ENCODE assay signal across 2 cellular contexts in the genomic region with DNA sequence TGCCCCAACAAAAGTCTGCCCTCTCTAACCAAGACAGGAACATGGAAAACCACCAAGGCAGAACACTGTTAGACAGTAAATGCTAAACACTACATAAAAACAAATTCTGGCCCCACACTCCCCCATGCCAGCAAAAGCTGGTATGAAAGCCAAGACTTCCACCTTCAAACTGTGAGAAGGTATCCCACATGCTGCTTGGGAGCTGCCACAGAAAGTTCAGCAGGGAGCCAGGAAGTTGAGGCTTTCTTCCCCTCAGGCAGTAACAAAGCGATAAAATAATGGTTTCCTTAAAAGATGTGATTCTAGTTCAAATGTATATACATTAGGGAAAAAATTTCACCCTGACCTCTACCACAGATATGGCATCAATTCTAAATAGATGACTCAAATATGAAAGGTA.
TF ChIP-seq lines count a peak whose summit lies in the region.

No MANE protein-coding gene starts in this region.

TF ChIP-seq in GM23338, 12 proteins besides CTCF, POLR2A, EP300 and RAD21 (continued from another document):
- TF ChIP-seq, protein P1, sequence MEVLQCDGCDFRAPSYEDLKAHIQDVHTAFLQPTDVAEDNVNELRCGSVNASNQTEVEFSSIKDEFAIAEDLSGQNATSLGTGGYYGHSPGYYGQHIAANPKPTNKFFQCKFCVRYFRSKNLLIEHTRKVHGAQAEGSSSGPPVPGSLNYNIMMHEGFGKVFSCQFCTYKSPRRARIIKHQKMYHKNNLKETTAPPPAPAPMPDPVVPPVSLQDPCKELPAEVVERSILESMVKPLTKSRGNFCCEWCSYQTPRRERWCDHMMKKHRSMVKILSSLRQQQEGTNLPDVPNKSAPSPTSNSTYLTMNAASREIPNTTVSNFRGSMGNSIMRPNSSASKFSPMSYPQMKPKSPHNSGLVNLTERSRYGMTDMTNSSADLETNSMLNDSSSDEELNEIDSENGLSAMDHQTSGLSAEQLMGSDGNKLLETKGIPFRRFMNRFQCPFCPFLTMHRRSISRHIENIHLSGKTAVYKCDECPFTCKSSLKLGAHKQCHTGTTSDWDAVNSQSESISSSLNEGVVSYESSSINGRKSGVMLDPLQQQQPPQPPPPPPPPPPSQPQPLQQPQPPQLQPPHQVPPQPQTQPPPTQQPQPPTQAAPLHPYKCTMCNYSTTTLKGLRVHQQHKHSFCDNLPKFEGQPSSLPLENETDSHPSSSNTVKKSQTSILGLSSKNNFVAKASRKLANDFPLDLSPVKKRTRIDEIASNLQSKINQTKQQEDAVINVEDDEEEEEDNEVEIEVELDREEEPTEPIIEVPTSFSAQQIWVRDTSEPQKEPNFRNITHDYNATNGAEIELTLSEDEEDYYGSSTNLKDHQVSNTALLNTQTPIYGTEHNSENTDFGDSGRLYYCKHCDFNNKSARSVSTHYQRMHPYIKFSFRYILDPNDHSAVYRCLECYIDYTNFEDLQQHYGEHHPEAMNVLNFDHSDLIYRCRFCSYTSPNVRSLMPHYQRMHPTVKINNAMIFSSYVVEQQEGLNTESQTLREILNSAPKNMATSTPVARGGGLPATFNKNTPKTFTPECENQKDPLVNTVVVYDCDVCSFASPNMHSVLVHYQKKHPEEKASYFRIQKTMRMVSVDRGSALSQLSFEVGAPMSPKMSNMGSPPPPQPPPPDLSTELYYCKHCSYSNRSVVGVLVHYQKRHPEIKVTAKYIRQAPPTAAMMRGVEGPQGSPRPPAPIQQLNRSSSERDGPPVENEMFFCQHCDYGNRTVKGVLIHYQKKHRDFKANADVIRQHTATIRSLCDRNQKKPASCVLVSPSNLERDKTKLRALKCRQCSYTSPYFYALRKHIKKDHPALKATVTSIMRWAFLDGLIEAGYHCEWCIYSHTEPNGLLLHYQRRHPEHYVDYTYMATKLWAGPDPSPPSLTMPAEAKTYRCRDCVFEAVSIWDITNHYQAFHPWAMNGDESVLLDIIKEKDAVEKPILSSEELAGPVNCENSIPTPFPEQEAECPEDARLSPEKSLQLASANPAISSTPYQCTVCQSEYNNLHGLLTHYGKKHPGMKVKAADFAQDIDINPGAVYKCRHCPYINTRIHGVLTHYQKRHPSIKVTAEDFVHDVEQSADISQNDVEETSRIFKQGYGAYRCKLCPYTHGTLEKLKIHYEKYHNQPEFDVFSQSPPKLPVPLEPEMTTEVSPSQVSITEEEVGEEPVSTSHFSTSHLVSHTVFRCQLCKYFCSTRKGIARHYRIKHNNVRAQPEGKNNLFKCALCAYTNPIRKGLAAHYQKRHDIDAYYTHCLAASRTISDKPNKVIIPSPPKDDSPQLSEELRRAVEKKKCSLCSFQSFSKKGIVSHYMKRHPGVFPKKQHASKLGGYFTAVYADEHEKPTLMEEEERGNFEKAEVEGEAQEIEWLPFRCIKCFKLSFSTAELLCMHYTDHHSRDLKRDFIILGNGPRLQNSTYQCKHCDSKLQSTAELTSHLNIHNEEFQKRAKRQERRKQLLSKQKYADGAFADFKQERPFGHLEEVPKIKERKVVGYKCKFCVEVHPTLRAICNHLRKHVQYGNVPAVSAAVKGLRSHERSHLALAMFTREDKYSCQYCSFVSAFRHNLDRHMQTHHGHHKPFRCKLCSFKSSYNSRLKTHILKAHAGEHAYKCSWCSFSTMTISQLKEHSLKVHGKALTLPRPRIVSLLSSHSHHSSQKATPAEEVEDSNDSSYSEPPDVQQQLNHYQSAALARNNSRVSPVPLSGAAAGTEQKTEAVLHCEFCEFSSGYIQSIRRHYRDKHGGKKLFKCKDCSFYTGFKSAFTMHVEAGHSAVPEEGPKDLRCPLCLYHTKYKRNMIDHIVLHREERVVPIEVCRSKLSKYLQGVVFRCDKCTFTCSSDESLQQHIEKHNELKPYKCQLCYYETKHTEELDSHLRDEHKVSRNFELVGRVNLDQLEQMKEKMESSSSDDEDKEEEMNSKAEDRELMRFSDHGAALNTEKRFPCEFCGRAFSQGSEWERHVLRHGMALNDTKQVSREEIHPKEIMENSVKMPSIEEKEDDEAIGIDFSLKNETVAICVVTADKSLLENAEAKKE (CRISPR knock-in tag; IDR thresholded peaks at IDR 0.05), result no peak
- no peak for TF ChIP-seq POLR2AphosphoS5 (IDR thresholded peaks at IDR 0.05; ENCODE audit: low read depth)
- TF ChIP-seq STAT1 (IDR thresholded peaks at IDR 0.05; ENCODE audit: unreplicated experiment), result no peak
- TF ChIP-seq ZNF114 (CRISPR knock-in tag; IDR thresholded peaks at IDR 0.05), result no peak
- no peak for TF ChIP-seq ETS1 (IDR thresholded peaks at IDR 0.05)
- no peak for TF ChIP-seq JUNB (IDR thresholded peaks at IDR 0.05; ENCODE audit: unreplicated experiment)
- no peak for TF ChIP-seq REST (IDR thresholded peaks at IDR 0.05; ENCODE audit: unreplicated experiment)

TF ChIP-seq in H1, 55 proteins besides CTCF, POLR2A, EP300 and RAD21 (continued from another document):
- TF ChIP-seq, protein P2, sequence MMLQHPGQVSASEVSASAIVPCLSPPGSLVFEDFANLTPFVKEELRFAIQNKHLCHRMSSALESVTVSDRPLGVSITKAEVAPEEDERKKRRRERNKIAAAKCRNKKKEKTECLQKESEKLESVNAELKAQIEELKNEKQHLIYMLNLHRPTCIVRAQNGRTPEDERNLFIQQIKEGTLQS (IDR thresholded peaks at IDR 0.05; ENCODE audit: insufficient read depth, low read depth, low read length), result no peak
- TF ChIP-seq CHD7 (IDR thresholded peaks at IDR 0.05; ENCODE audit: insufficient replicate concordance, low read length), result no peak
- no peak for TF ChIP-seq SAP30 (IDR thresholded peaks at IDR 0.05; ENCODE audit: insufficient read depth, insufficient replicate concordance, low read length)
- no peak for TF ChIP-seq TBP (IDR thresholded peaks at IDR 0.05; ENCODE audit: low read depth, low read length)
- TF ChIP-seq TAF1 (IDR thresholded peaks at IDR 0.05; ENCODE audit: low read depth, low read length), result no peak
- no peak for TF ChIP-seq CHD2 (IDR thresholded peaks at IDR 0.05; ENCODE audit: low read length)
- TF ChIP-seq POLR2AphosphoS5 (IDR thresholded peaks at IDR 0.05; ENCODE audit: low read depth, low read length), result no peak
- no peak for TF ChIP-seq KDM5A (IDR thresholded peaks at IDR 0.05; ENCODE audit: low read length)
- no peak for TF ChIP-seq NRF1 (IDR thresholded peaks at IDR 0.05; ENCODE audit: low read depth, low read length)
- TF ChIP-seq NANOG (IDR thresholded peaks at IDR 0.05; ENCODE audit: insufficient read depth, low read depth, low read length, poor library complexity, severe bottlenecking), result no peak
- TF ChIP-seq SIN3A (conservative IDR thresholded peaks at IDR 0.05 in 1 of 2, IDR thresholded peaks at IDR 0.05 in 1 of 2; ENCODE audit: low read depth in 1 of 2, low read length in 2 of 2), result no peak
- no peak for TF ChIP-seq CREB1 (IDR thresholded peaks at IDR 0.05)
- no peak for TF ChIP-seq POU5F1 (IDR thresholded peaks at IDR 0.05; ENCODE audit: low read depth, low read length)
- no peak for TF ChIP-seq CEBPB (IDR thresholded peaks at IDR 0.05; ENCODE audit: low read depth, low read length)
- TF ChIP-seq JUND (IDR thresholded peaks at IDR 0.05; ENCODE audit: low read length), result no peak
- no peak for TF ChIP-seq BCL11A (IDR thresholded peaks at IDR 0.05; ENCODE audit: low read depth in 2 of 2, low read length in 2 of 2)
- no peak for TF ChIP-seq BACH1 (IDR thresholded peaks at IDR 0.05; ENCODE audit: low read length)
TF ChIP-seq in H1: peak in this region for 0.
